Comparison of ENCODE assay signal across 21 cellular contexts in genomic region chr5:109484597-109484996, GRCh38.
"Had no signal": no experiment of that assay in that cellular context is flagged by ENCODE, and none has a peak within 500 bp of the region (broad histone marks: within the 10 kb centered on the region; RNA-seq: fewer than 3 reads in every experiment).

No MANE protein-coding gene starts in this region.

- H3K27me3 Mint-ChIP-seq: activated CD4-positive, alpha-beta T cell treated with anti-CD3 and anti-CD28 coated beads, Interleukin-2, amount 10 ng/mL, durations not matched to agents 24 days and 14 days; activated CD8-positive, alpha-beta T cell treated with anti-CD3 and anti-CD28 coated beads for 36 hours; activated naive CD8-positive, alpha-beta T cell treated with anti-CD3 and anti-CD28 coated beads for 36 hours; activated T-helper 17 cell treated with anti-CD3 and anti-CD28 coated beads, Interleukin-2, amount 50 U/mL, for 72 hours had no signal

- H3K4me3 Mint-ChIP-seq: activated CD4-positive, alpha-beta T cell treated with anti-CD3 and anti-CD28 coated beads, Interleukin-2, amount 10 ng/mL, durations not matched to agents 24 days and 14 days; activated CD8-positive, alpha-beta T cell treated with anti-CD3 and anti-CD28 coated beads for 36 hours; activated naive CD8-positive, alpha-beta T cell treated with anti-CD3 and anti-CD28 coated beads for 36 hours; activated T-helper 17 cell treated with anti-CD3 and anti-CD28 coated beads, Interleukin-2, amount 50 U/mL, for 72 hours; naive thymus-derived CD4-positive, alpha-beta T cell; neural progenitor cell; stimulated activated effector memory CD8-positive, alpha-beta T cell treated with anti-CD3 and anti-CD28 coated beads, Interleukin-12 subunit alpha, Interleukin-12 subunit beta, amount 100 ng/mL, for 72 hours had no signal

- DNase-seq: activated CD4-positive, alpha-beta T cell treated with anti-CD3 and anti-CD28 coated beads, Interleukin-2, amount 10 ng/mL, durations not matched to agents 24 days and 14 days; activated CD8-positive, alpha-beta T cell treated with anti-CD3 and anti-CD28 coated beads for 36 hours; activated naive CD4-positive, alpha-beta T cell; activated naive CD8-positive, alpha-beta T cell treated with anti-CD3 and anti-CD28 coated beads for 36 hours; activated T-cell treated with anti-CD3 and anti-CD28 coated beads, Interleukin-2, amount 50 U/mL, for 1 hour; amniotic stem cell; foreskin keratinocyte; glutamatergic neuron; naive thymus-derived CD4-positive, alpha-beta T cell; stimulated activated CD4-positive, alpha-beta T cell treated with anti-CD3 and anti-CD28 coated beads, Interleukin-4, amount 100 ng/mL, for 24 hours; T-helper 1 cell; T-helper 9 cell had no signal

- ATAC-seq: activated CD8-positive, alpha-beta T cell treated with anti-CD3 and anti-CD28 coated beads for 36 hours; activated T-helper 17 cell treated with anti-CD3 and anti-CD28 coated beads, Interleukin-2, amount 50 U/mL, for 72 hours; foreskin keratinocyte; naive thymus-derived CD4-positive, alpha-beta T cell; stimulated activated effector memory CD8-positive, alpha-beta T cell treated with anti-CD3 and anti-CD28 coated beads, Interleukin-12 subunit alpha, Interleukin-12 subunit beta, amount 100 ng/mL, for 72 hours had no signal

- H3K4me1 ChIP-seq: foreskin keratinocyte, neural progenitor cell had no signal

- H3K27ac Mint-ChIP-seq: activated CD4-positive, alpha-beta T cell treated with anti-CD3 and anti-CD28 coated beads, Interleukin-2, amount 10 ng/mL, durations not matched to agents 24 days and 14 days; activated CD8-positive, alpha-beta T cell treated with anti-CD3 and anti-CD28 coated beads for 36 hours; activated naive CD8-positive, alpha-beta T cell treated with anti-CD3 and anti-CD28 coated beads for 36 hours; activated T-helper 17 cell treated with anti-CD3 and anti-CD28 coated beads, Interleukin-2, amount 50 U/mL, for 72 hours; naive thymus-derived CD4-positive, alpha-beta T cell; stimulated activated effector memory CD8-positive, alpha-beta T cell treated with anti-CD3 and anti-CD28 coated beads, Interleukin-12 subunit alpha, Interleukin-12 subunit beta, amount 100 ng/mL, for 72 hours had no signal

- H2AFZ ChIP-seq: neural progenitor cell had no signal

- H3K4me2 ChIP-seq: neural progenitor cell had no signal

- H3K4me3 ChIP-seq: cardiac muscle cell, left ventricle myocardium inferior, neural progenitor cell, sigmoid colon, stomach, upper lobe of right lung had no signal

- H3K9ac ChIP-seq: neural progenitor cell had no signal

- FAIRE-seq: keratinocyte had no signal

- H3K27me3 ChIP-seq: cardiac muscle cell, neural progenitor cell, sigmoid colon, stomach, upper lobe of right lung had no signal

- H3K9me3 ChIP-seq: left ventricle myocardium inferior, sigmoid colon, stomach, upper lobe of right lung had no signal

- H3K4me1 Mint-ChIP-seq: activated CD4-positive, alpha-beta T cell treated with anti-CD3 and anti-CD28 coated beads, Interleukin-2, amount 10 ng/mL, durations not matched to agents 24 days and 14 days; activated naive CD8-positive, alpha-beta T cell treated with anti-CD3 and anti-CD28 coated beads for 36 hours; activated T-helper 17 cell treated with anti-CD3 and anti-CD28 coated beads, Interleukin-2, amount 50 U/mL, for 72 hours; neural progenitor cell; stimulated activated effector memory CD8-positive, alpha-beta T cell treated with anti-CD3 and anti-CD28 coated beads, Interleukin-12 subunit alpha, Interleukin-12 subunit beta, amount 100 ng/mL, for 72 hours had no signal

- H3K36me3 ChIP-seq: cardiac muscle cell, left ventricle myocardium inferior, neural progenitor cell, sigmoid colon, stomach, upper lobe of right lung had no signal

- H3K27ac ChIP-seq: cardiac muscle cell, foreskin keratinocyte, left ventricle myocardium inferior, neural progenitor cell, sigmoid colon, stomach, upper lobe of right lung had no signal

- H3K9me3 Mint-ChIP-seq: activated CD4-positive, alpha-beta T cell treated with anti-CD3 and anti-CD28 coated beads, Interleukin-2, amount 10 ng/mL, durations not matched to agents 24 days and 14 days; activated CD8-positive, alpha-beta T cell treated with anti-CD3 and anti-CD28 coated beads for 36 hours; activated naive CD8-positive, alpha-beta T cell treated with anti-CD3 and anti-CD28 coated beads for 36 hours; activated T-helper 17 cell treated with anti-CD3 and anti-CD28 coated beads, Interleukin-2, amount 50 U/mL, for 72 hours; stimulated activated effector memory CD8-positive, alpha-beta T cell treated with anti-CD3 and anti-CD28 coated beads, Interleukin-12 subunit alpha, Interleukin-12 subunit beta, amount 100 ng/mL, for 72 hours had no signal

- H3K36me3 Mint-ChIP-seq: activated naive CD8-positive, alpha-beta T cell treated with anti-CD3 and anti-CD28 coated beads for 36 hours; naive thymus-derived CD4-positive, alpha-beta T cell; neural progenitor cell; stimulated activated effector memory CD8-positive, alpha-beta T cell treated with anti-CD3 and anti-CD28 coated beads, Interleukin-12 subunit alpha, Interleukin-12 subunit beta, amount 100 ng/mL, for 72 hours had no signal
